ENCODE assay signal across 1 cellular context in the genomic region with DNA sequence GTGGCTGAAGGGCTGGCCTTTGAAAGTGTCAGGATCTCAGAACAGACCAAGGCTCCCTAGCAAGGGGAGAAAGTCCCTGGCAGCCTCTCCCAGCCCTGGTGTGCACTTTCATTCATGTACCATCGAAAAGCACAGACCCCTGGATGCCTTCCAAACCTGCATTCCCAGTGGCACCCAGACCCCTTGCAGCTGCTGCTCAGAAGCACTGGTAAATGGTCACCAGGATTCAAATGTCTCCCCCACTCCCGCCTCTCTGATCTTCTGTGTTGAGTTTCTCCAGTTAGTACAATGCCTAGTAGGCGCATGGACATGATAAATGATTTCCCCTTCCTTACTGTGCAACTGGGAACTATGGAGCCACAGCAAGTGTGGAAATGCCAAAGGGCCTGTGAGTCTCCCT.
TF ChIP-seq lines count a peak whose summit lies in the region.

No MANE protein-coding gene starts in this region.

TF ChIP-seq in IMR-90, 13 proteins besides CTCF, POLR2A, EP300 and RAD21:
- TF ChIP-seq BHLHE40 (IDR thresholded peaks at IDR 0.05; ENCODE audit: low read depth, low read length) = no peak
- TF ChIP-seq, protein P1, sequence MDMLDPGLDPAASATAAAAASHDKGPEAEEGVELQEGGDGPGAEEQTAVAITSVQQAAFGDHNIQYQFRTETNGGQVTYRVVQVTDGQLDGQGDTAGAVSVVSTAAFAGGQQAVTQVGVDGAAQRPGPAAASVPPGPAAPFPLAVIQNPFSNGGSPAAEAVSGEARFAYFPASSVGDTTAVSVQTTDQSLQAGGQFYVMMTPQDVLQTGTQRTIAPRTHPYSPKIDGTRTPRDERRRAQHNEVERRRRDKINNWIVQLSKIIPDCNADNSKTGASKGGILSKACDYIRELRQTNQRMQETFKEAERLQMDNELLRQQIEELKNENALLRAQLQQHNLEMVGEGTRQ (IDR thresholded peaks at IDR 0.05; ENCODE audit: low read depth, low read length) = no peak
- TF ChIP-seq NFE2L2 (IDR thresholded peaks at IDR 0.05; ENCODE audit: low read depth, low read length) = no peak
